Comparison of ENCODE assay signal across 35 cellular contexts in genomic region chr12:63899396-63899795, GRCh38. TPM values are rescaled to one million over a fixed set of nuclear protein-coding genes. Genes with fewer than 3 reads are reported as not detected.
DNase-seq lines count a peak whose midpoint lies in the region; ATAC-seq, FAIRE-seq and TF ChIP-seq lines count a peak whose summit lies in the region.
"Had no signal": no experiment of that assay in that cellular context is flagged by ENCODE, and none has a peak within 500 bp of the region (broad histone marks: within the 10 kb centered on the region; RNA-seq: fewer than 3 reads in every experiment).

No MANE protein-coding gene starts in this region.

- no peak for FAIRE-seq in small intestine (lab: Jason Lieb, UNC)

- no peak for TF ChIP-seq CTCF in SK-N-SH (IDR thresholded peaks at IDR 0.05)

- H3K27ac ChIP-seq in SK-N-SH (ENCODE audit: low read depth in 2 of 2, low read length in 1 of 2) (no peak overlapping the region), small intestine (ENCODE audit: low read depth in 1 of 2, low read length in 1 of 2) (no peak overlapping the region)
- H3K27ac ChIP-seq: coronary artery, HL-60, left ventricle myocardium inferior, neural progenitor cell, thoracic aorta, uterus, WERI-Rb-1 had no signal

- no peak for ATAC-seq in SK-N-SH treated with all-trans-retinoic acid at 6 μM for 48 hours
- ATAC-seq in HG02588 (IDR thresholded peaks at IDR 0.05; ENCODE audit: unreplicated experiment), result no peak
- ATAC-seq: effector memory CD8-positive, alpha-beta T cell; PC-3; right cardiac atrium; stimulated activated naive CD8-positive, alpha-beta T cell treated with anti-CD3 and anti-CD28 coated beads, Interleukin-15, amount 100 ng/mL, for 72 hours had no signal

- H3K36me3 ChIP-seq in SK-N-SH (replicated peaks in 1 of 2; ENCODE audit: control insufficient read depth in 1 of 2, insufficient read depth in 2 of 2, low read length in 1 of 2) (no peaks in the 10 kb centered on the region), small intestine (ENCODE audit: control insufficient read depth in 2 of 2, insufficient read depth in 2 of 2, low read length in 2 of 2) (no peaks in the 10 kb centered on the region)
- H3K36me3 ChIP-seq: left ventricle myocardium inferior, neural progenitor cell, thoracic aorta, uterus, WERI-Rb-1 had no signal

- TF ChIP-seq EP300 in SK-N-SH (IDR thresholded peaks at IDR 0.05; ENCODE audit: borderline replicate concordance in 1 of 2, low read depth in 1 of 2, low read length in 1 of 2), result no peak

- H3K9me3 ChIP-seq in SK-N-SH (no peaks in the 10 kb centered on the region), small intestine (ENCODE audit: control insufficient read depth, low read depth) (no peaks in the 10 kb centered on the region)
- H3K9me3 ChIP-seq: left ventricle myocardium inferior, thoracic aorta, uterus had no signal

- POLR2A ChIA-PET in SK-N-SH (lab: Yijun Ruan, JAX), result no interaction called here

- no peak overlapping the region for H3K9ac ChIP-seq in SK-N-SH
- H3K9ac ChIP-seq: neural progenitor cell had no signal

- 83% methylated on average over 4 of the region's 4 CpGs for WGBS in SK-N-SH (ENCODE audit: low lambda C conversion rate)
- WGBS in small intestine, 3 donors, result 35 to 75% (median 55%) methylated on average over 4 of the region's 4 CpGs

- H4K20me1 ChIP-seq in SK-N-SH (ENCODE audit: insufficient read depth), result no peaks in the 10 kb centered on the region

- no peak for TF ChIP-seq RAD21 in SK-N-SH (IDR thresholded peaks at IDR 0.05; ENCODE audit: low read length)

- DNase-seq in SK-N-SH (no peak), OCI-M1 (lab: John Stamatoyannopoulos, UW) (peak; percentile 39), ecto neural progenitor cell (ENCODE audit: low spot score) (peak; percentile 11), small intestine (peak; percentile 37), NCI-H2029 treated with DMSO at 0.1 percent for 48 hours (lab: John Stamatoyannopoulos, UW) (no peak), amniotic stem cell (lab: John Stamatoyannopoulos, UW) (no peak)
- DNase-seq: activated CD4-positive, alpha-beta T cell treated with anti-CD3 and anti-CD28 coated beads, Interleukin-2, amount 10 ng/mL, durations not matched to agents 7 days and 5 days; activated gamma-delta T cell; activated naive CD8-positive, alpha-beta T cell treated with anti-CD3 and anti-CD28 coated beads for 36 hours; activated T-cell treated with anti-CD3 and anti-CD28 coated beads, Interleukin-2, amount 50 U/mL, for 24 hours; aorta; Calu3; CD4-positive, CD25-positive, alpha-beta regulatory T cell; DND-41; effector memory CD8-positive, alpha-beta T cell; foreskin fibroblast; Karpas-422; left ventricle myocardium inferior; NCI-H510A; NK-92 treated with Interleukin-12 subunit alpha and Interleukin-12 subunit beta, amount 100 ng/mL, for 24 hours; PC-3; posterior cingulate gyrus; right cardiac atrium; SHP77 treated with DMSO at 0.1 percent for 48 hours; stimulated activated naive CD8-positive, alpha-beta T cell treated with anti-CD3 and anti-CD28 coated beads, Interleukin-15, amount 100 ng/mL, for 72 hours; SW 1271; T1000; uterus; WERI-Rb-1 had no signal

- no peak overlapping the region for H3K4me2 ChIP-seq in SK-N-SH
- H3K4me2 ChIP-seq: neural progenitor cell had no signal

- CTCF ChIA-PET in SK-N-SH (lab: Yijun Ruan, JAX), result interaction anchor here (1.5 kb wide), 1 partner anchor 55 kb away, joined by 4 read pairs; the partner anchor contains the start of gene SRGAP1

- no peaks in the 10 kb centered on the region for H3K27me3 ChIP-seq in SK-N-SH (ENCODE audit: insufficient read depth)
- H3K27me3 ChIP-seq in small intestine (ENCODE audit: control insufficient read depth in 2 of 2, insufficient read depth in 2 of 2, low read length in 2 of 2), result no peaks in the 10 kb centered on the region
- H3K27me3 ChIP-seq: neural progenitor cell, uterus had no signal

- H3K4me3 ChIP-seq in SK-N-SH (ENCODE audit: low read depth in 2 of 2, low read length in 1 of 2), result no peak overlapping the region
- H3K4me3 ChIP-seq in small intestine (ENCODE audit: low read depth in 1 of 2, low read length in 2 of 2), result no peak overlapping the region
- H3K4me3 ChIP-seq: coronary artery, left ventricle myocardium inferior, neural progenitor cell, thoracic aorta, uterus had no signal

- no peaks in the 10 kb centered on the region for H3K9me2 ChIP-seq in SK-N-SH

- peaks cover 7% of the 10 kb centered on the region for H3F3A ChIP-seq in SK-N-SH (replicated peaks; ENCODE audit: insufficient read depth)

- H3K4me1 ChIP-seq in SK-N-SH (ENCODE audit: control insufficient read depth in 1 of 2, insufficient read depth in 2 of 2, low read depth in 1 of 2, low read length in 1 of 2) (peaks cover 6 to 13% of the 10 kb centered on the region in 2 experiments; a peak in 3 of 4 replicates), small intestine (ENCODE audit: control insufficient read depth in 2 of 2, insufficient read depth in 1 of 2, low read depth in 1 of 2, low read length in 1 of 2) (no peaks in the 10 kb centered on the region)
- H3K4me1 ChIP-seq: neural progenitor cell, uterus had no signal

- peaks cover 47% of the 10 kb centered on the region; the same call in 1 of the 2 replicates for H3K79me2 ChIP-seq in SK-N-SH (ENCODE audit: insufficient read depth)

- no peak overlapping the region for H2AFZ ChIP-seq in SK-N-SH (ENCODE audit: low read depth)
- H2AFZ ChIP-seq: neural progenitor cell had no signal

TF ChIP-seq in SK-N-SH, 30 proteins besides CTCF, POLR2A, EP300 and RAD21:
- TF ChIP-seq ELF1 (IDR thresholded peaks at IDR 0.05) (no peak), MEF2A (IDR thresholded peaks at IDR 0.05; ENCODE audit: borderline replicate concordance, low read depth) (no peak), GATA2 (CRISPR knock-in tag; IDR thresholded peaks at IDR 0.05) (no peak), SIN3A (IDR thresholded peaks at IDR 0.05; ENCODE audit: borderline replicate concordance, low read depth, low read length) (no peak), RCOR1 (IDR thresholded peaks at IDR 0.05; ENCODE audit: low read length) (no peak), PBX3 (IDR thresholded peaks at IDR 0.05) (0 out of 2 replicates have a peak, but pooled peaks have one; percentile 18)

TF ChIP-seq in SK-N-SH treated with all-trans-retinoic acid at 6 μM for 48 hours, 23 proteins besides CTCF, POLR2A, EP300 and RAD21 (continues in another document):
- TF ChIP-seq ZFP30 (CRISPR knock-in tag; IDR thresholded peaks at IDR 0.05) (no peak), ISL1 (CRISPR knock-in tag; IDR thresholded peaks at IDR 0.05) (no peak), ZFP3 (CRISPR knock-in tag; IDR thresholded peaks at IDR 0.05) (no peak), SNAI2 (CRISPR knock-in tag; IDR thresholded peaks at IDR 0.05) (no peak), RARB (CRISPR knock-in tag; IDR thresholded peaks at IDR 0.05) (no peak), CREB5 (CRISPR knock-in tag; IDR thresholded peaks at IDR 0.05; ENCODE audit: low read depth) (no peak), PATZ1 (CRISPR knock-in tag; IDR thresholded peaks at IDR 0.05; ENCODE audit: borderline replicate concordance) (no peak), GLIS3 (CRISPR knock-in tag; IDR thresholded peaks at IDR 0.05) (no peak), PPARA (CRISPR knock-in tag; IDR thresholded peaks at IDR 0.05; ENCODE audit: borderline replicate concordance) (no peak), OSR1 (CRISPR knock-in tag; IDR thresholded peaks at IDR 0.05) (no peak), BACH2 (CRISPR knock-in tag; IDR thresholded peaks at IDR 0.05; ENCODE audit: borderline replicate concordance) (no peak), ESRRG (CRISPR knock-in tag; IDR thresholded peaks at IDR 0.05) (no peak), CSDC2 (CRISPR knock-in tag; IDR thresholded peaks at IDR 0.05) (no peak), TOX (CRISPR knock-in tag; IDR thresholded peaks at IDR 0.05; ENCODE audit: borderline replicate concordance) (no peak), ZNF8 (CRISPR knock-in tag; IDR thresholded peaks at IDR 0.05) (no peak)

RNA-seq across cellular contexts. Expression of gene SRGAP1, which starts 54.9 kb away (rescaled TPM):
- polyA plus RNA-seq in SK-N-SH (2012; rRNA removed) (2.6 and 3.1 TPM in 2 replicates), small intestine (1 to 10 TPM; 2.2 to 4.3 (median 3.6) TPM)
- 1.6 and 2.0 TPM in 2 replicates for polyA plus RNA-seq in SK-N-SH (2012; cell fraction: cytosol; rRNA removed)
- polyA plus RNA-seq in SK-N-SH (2012; cell fraction: nucleus; rRNA removed), result 7.1 and 9.3 TPM in 2 replicates

Comparison
In these comparisons a context has a peak if more than half of its experiments do, and no peak if none do; other contexts are left out.
1. DNase-seq: peak in OCI-M1 (single experiment), ecto neural progenitor cell (single experiment) and small intestine (single experiment); none in SK-N-SH (single experiment), NCI-H2029 treated with DMSO at 0.1 percent for 48 hours (single experiment) and amniotic stem cell (single experiment).